ENCODE assay signal across 8 cellular contexts in genomic region chr5:157607371-157608161, GRCh38. TPM values are rescaled to one million over a fixed set of nuclear protein-coding genes. Genes with fewer than 3 reads are reported as not detected.
DNase-seq lines count a peak whose midpoint lies in the region; ATAC-seq and TF ChIP-seq lines count a peak whose summit lies in the region.

No MANE protein-coding gene starts in this region.

- H2AFZ ChIP-seq in OCI-LY3 (ENCODE audit: low read depth, low read length) = no peak overlapping the region

- TF ChIP-seq CTCF in OCI-LY3 (IDR thresholded peaks at IDR 0.05; ENCODE audit: low read depth, low read length) (no peak), heart left ventricle (IDR thresholded peaks at IDR 0.05) (no peak)

- no peak for TF ChIP-seq POLR2A in heart left ventricle (IDR thresholded peaks at IDR 0.05)

- WGBS in heart left ventricle, 4 donors = 67 to 79% (median 73%) methylated on average over 7 of the region's 7 CpGs

- H3K4me2 ChIP-seq in OCI-LY3 (ENCODE audit: low read length) = no peak overlapping the region

- H3K9me3 ChIP-seq in OCI-LY3 (ENCODE audit: insufficient read depth, low read length) = no peaks in the 10 kb centered on the region
- H3K9me3 ChIP-seq in heart left ventricle = no peaks in the 10 kb centered on the region

- intact Hi-C loops in heart left ventricle (cut with DNase I) = no loop called here

- peaks cover 71% of the 10 kb centered on the region for H3K4me1 ChIP-seq in OCI-LY3 (ENCODE audit: low read length)
- H3K4me1 ChIP-seq in heart left ventricle = peaks cover 0 to 58% (median 0%) of the 10 kb centered on the region in 12 donors

- peak; percentile 58 for DNase-seq in activated gamma-delta T cell treated with anti-CD3 and anti-CD28 coated beads, Interleukin-2, amount 50 U/mL, for 16 hours (ENCODE audit: low read depth)
- DNase-seq in non-pigmented ciliary epithelial cell (ENCODE audit: low read depth) = peak; percentile 60
- DNase-seq in NCI-H774 (lab: John Stamatoyannopoulos, UW) = no peak
- DNase-seq in SK-N-DZ (ENCODE audit: low spot score) = no peak
- DNase-seq in heart left ventricle = no peak
- DNase-seq in cerebellum (ENCODE audit: low spot score) = no peak

- H3K27me3 ChIP-seq in OCI-LY3 (ENCODE audit: low read depth, low read length) = no peaks in the 10 kb centered on the region
- no peaks in the 10 kb centered on the region for H3K27me3 ChIP-seq in heart left ventricle

- H4K20me1 ChIP-seq in OCI-LY3 (ENCODE audit: insufficient read depth, low read length) = no peaks in the 10 kb centered on the region

- no peak overlapping the region for H3K4me3 ChIP-seq in OCI-LY3 (ENCODE audit: low read length)
- H3K4me3 ChIP-seq in heart left ventricle = no peak overlapping the region

- no peaks in the 10 kb centered on the region for H3K36me3 ChIP-seq in OCI-LY3 (replicated peaks; ENCODE audit: low read depth, low read length)
- H3K36me3 ChIP-seq in heart left ventricle = no peaks in the 10 kb centered on the region

- H3K79me2 ChIP-seq in OCI-LY3 (ENCODE audit: low read length) = no peaks in the 10 kb centered on the region

- no peak overlapping the region for H3K9ac ChIP-seq in OCI-LY3 (ENCODE audit: low read length)

- 0 out of 2 replicates have a peak overlapping the region, but pooled peaks have one; percentile 9 for H3K27ac ChIP-seq in OCI-LY3 (ENCODE audit: low read length)
- H3K27ac ChIP-seq in heart left ventricle = peak overlapping the region in 1 of 12 donors; percentile 9

- ATAC-seq in GM21619 (IDR thresholded peaks at IDR 0.05; ENCODE audit: unreplicated experiment) (peak; percentile 31), heart left ventricle (no peak)

RNA-seq across cellular contexts. Expression of gene ADAM19, which starts 32.0 kb away (rescaled TPM):
- 2.9 and 3.9 TPM in 2 replicates for polyA plus RNA-seq in SK-N-DZ (2014; cell fraction: cytosol; rRNA removed)
- polyA plus RNA-seq in SK-N-DZ (2014; cell fraction: nucleus; rRNA removed) = 2.2 and 2.9 TPM in 2 replicates
- 10 to 100 TPM in 7 of 9 donors, 1 to 10 TPM in 2; 6.5 to 47.6 (median 19.0) TPM for total RNA-seq in heart left ventricle
- polyA plus RNA-seq in heart left ventricle = 10 to 100 TPM in 1 of 2 donors, 1 to 10 TPM in 1; 7.5 to 29.2 TPM
- 11.8 TPM for total RNA-seq in cerebellum

RNA-seq across cellular contexts. Expression of gene SOX30, which starts 44.7 kb away (rescaled TPM):
- not detected in 2 replicates for polyA plus RNA-seq in SK-N-DZ (2014; cell fraction: cytosol; rRNA removed)
- not detected in 2 replicates for polyA plus RNA-seq in SK-N-DZ (2014; cell fraction: nucleus; rRNA removed)
- total RNA-seq in heart left ventricle (under 1 TPM in 4 of 9 donors, not detected in 5; 0.11 to 0.48 (median 0.19) TPM), cerebellum (0.18 TPM)
- under 1 TPM; 0.08 to 0.11 TPM for polyA plus RNA-seq in heart left ventricle

Comparison
In these comparisons a context has a peak if more than half of its experiments do, and no peak if none do; other contexts are left out.
1. DNase-seq: peak in activated gamma-delta T cell treated with anti-CD3 and anti-CD28 coated beads, Interleukin-2, amount 50 U/mL, for 16 hours (single experiment) and non-pigmented ciliary epithelial cell (single experiment); none in NCI-H774 (single experiment), SK-N-DZ (single experiment), heart left ventricle (0 of 5) and cerebellum (single experiment).